ENCODE assay signal across 19 cellular contexts in the genomic region with DNA sequence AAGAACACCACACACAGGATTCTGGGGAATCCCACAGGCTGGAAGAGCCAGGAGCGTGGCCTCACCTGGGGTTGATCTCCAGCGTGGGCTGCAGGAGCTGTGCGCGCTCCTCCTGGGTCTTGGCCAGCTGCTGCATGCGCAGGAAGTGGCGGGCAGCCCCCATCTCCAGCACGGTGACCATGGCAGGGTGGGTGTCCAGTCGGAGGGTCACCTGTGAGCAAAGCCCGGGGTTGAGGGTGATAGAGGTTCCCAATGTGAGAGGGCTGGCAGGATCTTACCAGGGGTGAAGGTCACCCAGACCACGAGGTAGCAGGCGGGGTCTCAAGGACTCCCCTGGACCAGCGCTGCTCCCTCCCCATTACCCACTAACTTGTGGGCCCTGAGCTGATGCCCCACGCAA. TPM values are rescaled to one million over a fixed set of nuclear protein-coding genes. Genes with fewer than 3 reads are reported as not detected.
DNase-seq lines count a peak whose midpoint lies in the region; ATAC-seq, FAIRE-seq and TF ChIP-seq lines count a peak whose summit lies in the region.
"Had no signal": no experiment of that assay in that cellular context is flagged by ENCODE, and none has a peak within 500 bp of the region (broad histone marks: within the 10 kb centered on the region; RNA-seq: fewer than 3 reads in every experiment).

No MANE protein-coding gene starts in this region.

- intact Hi-C loops in left ventricle myocardium superior (cut with micrococcal nuclease) (no loop called here), cardiac septum (cut with DNase I) (no loop called here), K562 (cut with micrococcal nuclease) (no loop called here)

- WGBS in K562 (ENCODE audit: insufficient coverage, low coverage, missing lambda C conversion rate), result 96% methylated on average over 13 of the region's 13 CpGs

- no TSS peak for BruUV-seq in K562 (replicated peaks; lab: Mats Ljungman, UMichigan)

- TF ChIP-seq CTCF in K562 (IDR thresholded peaks at IDR 0.05 in 2 of 3, conservative IDR thresholded peaks at IDR 0.05 in 1 of 3; ENCODE audit: insufficient read depth in 2 of 3, low read depth in 1 of 3, low read length in 3 of 3) (no peak), brain microvascular endothelial cell (IDR thresholded peaks at IDR 0.05; ENCODE audit: low read depth, low read length, missing control alignments) (no peak)

- CTCF ChIA-PET in K562 (lab: Yijun Ruan, JAX; ENCODE audit: low intra/inter-chr PET ratio), result no interaction called here

- H4K20me1 ChIP-seq in K562 (replicated peaks; ENCODE audit: control insufficient read depth, insufficient read depth, low read length), result no peaks in the 10 kb centered on the region

- H3K4me3 Mint-ChIP-seq in stimulated activated memory B cell treated with anti-CD40 and anti-IgM and Interleukin-4, amounts not matched to agents 10 μg/mL and 1 μg/mL and 100 μg/mL, for 72 hours, result no peak overlapping the region
- H3K4me3 Mint-ChIP-seq: CD4-positive, alpha-beta memory T cell had no signal

- no peaks in the 10 kb centered on the region for H3K9me3 Mint-ChIP-seq in stimulated activated memory B cell treated with anti-CD40 and anti-IgM and Interleukin-4, amounts not matched to agents 10 μg/mL and 1 μg/mL and 100 μg/mL, for 72 hours
- H3K9me3 Mint-ChIP-seq: CD4-positive, alpha-beta memory T cell had no signal

- H3K27me3 Mint-ChIP-seq in stimulated activated memory B cell treated with anti-CD40 and anti-IgM and Interleukin-4, amounts not matched to agents 10 μg/mL and 1 μg/mL and 100 μg/mL, for 72 hours, result no peaks in the 10 kb centered on the region
- H3K27me3 Mint-ChIP-seq: CD4-positive, alpha-beta memory T cell had no signal

- no peak overlapping the region for H2AFZ ChIP-seq in K562 (ENCODE audit: low read depth, low read length)
- H2AFZ ChIP-seq: GM23248 had no signal

- no peaks in the 10 kb centered on the region for H3K79me2 ChIP-seq in K562 (ENCODE audit: control insufficient read depth, insufficient read depth, low read length)

- TF ChIP-seq POLR2A in K562 (conservative IDR thresholded peaks at IDR 0.05), result no peak

- H3K4me1 Mint-ChIP-seq in stimulated activated memory B cell treated with anti-CD40 and anti-IgM and Interleukin-4, amounts not matched to agents 10 μg/mL and 1 μg/mL and 100 μg/mL, for 72 hours, result peaks cover 15% of the 10 kb centered on the region

- TF ChIP-seq EP300 in K562 (IDR thresholded peaks at IDR 0.05; ENCODE audit: low read length), result no peak

- H3K36me3 ChIP-seq in K562 (ENCODE audit: control insufficient read depth, insufficient read depth, low read length), result peaks cover 99% of the 10 kb centered on the region; the same call in 2 of the 3 replicates
- H3K36me3 ChIP-seq in brain microvascular endothelial cell (replicated peaks), result peaks cover 36% of the 10 kb centered on the region

- H3K27ac ChIP-seq in K562 (ENCODE audit: extremely low read depth, low read depth, low read length) (no peak overlapping the region), brain microvascular endothelial cell (no peak overlapping the region)
- H3K27ac ChIP-seq: C4-2B, GM23248 had no signal

- H3K27me3 ChIP-seq in K562 (ENCODE audit: control insufficient read depth in 2 of 2, insufficient read depth in 2 of 2, low read length in 2 of 2), result no peaks in the 10 kb centered on the region
- no peaks in the 10 kb centered on the region for H3K27me3 ChIP-seq in brain microvascular endothelial cell (replicated peaks)
- H3K27me3 ChIP-seq: BE2C had no signal

- no peak overlapping the region for H3K9ac ChIP-seq in K562 (ENCODE audit: insufficient read depth in 1 of 2, low read depth in 2 of 2, low read length in 2 of 2)
- H3K9ac ChIP-seq: GM23248 had no signal

- no peak for TF ChIP-seq RAD21 in K562 (CRISPR knock-in tag; conservative IDR thresholded peaks at IDR 0.05 in 1 of 2, IDR thresholded peaks at IDR 0.05 in 1 of 2)

- ATAC-seq in left ventricle myocardium superior, result no peak
- ATAC-seq in K562, result no peak
- ATAC-seq in stimulated activated memory B cell treated with anti-CD40 and anti-IgM and Interleukin-4, amounts not matched to agents 10 μg/mL and 1 μg/mL and 100 μg/mL, for 72 hours, result peak; percentile 31
- ATAC-seq in HG03025 (IDR thresholded peaks at IDR 0.05; ENCODE audit: low FRiP score, unreplicated experiment), result no peak

- H3K36me3 Mint-ChIP-seq in stimulated activated memory B cell treated with anti-CD40 and anti-IgM and Interleukin-4, amounts not matched to agents 10 μg/mL and 1 μg/mL and 100 μg/mL, for 72 hours, result peaks cover 71% of the 10 kb centered on the region

- H3K4me3 ChIP-seq in K562, result no peak overlapping the region
- H3K4me3 ChIP-seq in brain microvascular endothelial cell (ENCODE audit: low read depth, low read length), result no peak overlapping the region
- H3K4me3 ChIP-seq: GM23248 had no signal

- POLR2A ChIA-PET in K562 (lab: Yijun Ruan, JAX), result interaction anchor here (1.1 to 1.2 kb wide), 3 partner anchors 9 to 77 kb away, joined by 3 to 8 read pairs (median 4); no protein-coding TSS in a partner anchor

- peak; percentile 16 for DNase-seq in left ventricle myocardium superior
- no peak for DNase-seq in cardiac septum (ENCODE audit: low spot score)
- no peak for DNase-seq in K562 (ENCODE audit: extremely low read depth in 1 of 4, low spot score in 3 of 4)
- no peak for DNase-seq in brain microvascular endothelial cell
- no peak for DNase-seq in AML-193 (lab: John Stamatoyannopoulos, UW)
- DNase-seq: BE2C; CD4-positive, alpha-beta memory T cell; DMS153; DMS79 treated with DMSO at 0.1 percent for 48 hours; EL; GM23248; H7; KBM-7 had no signal

- no peaks in the 10 kb centered on the region for H3K9me1 ChIP-seq in K562 (ENCODE audit: control insufficient read depth, insufficient read depth, low read length)

- in situ Hi-C loops in K562 (cut with MboI), result no loop called here
- in situ Hi-C loops in brain microvascular endothelial cell (cut with HindIII; ENCODE audit: low pct_ligation_motif_present, low sequenced_read_pairs), result no loop called here

- H3K9me3 ChIP-seq in K562 (replicated peaks; ENCODE audit: control insufficient read depth, insufficient read depth, low read depth, low read length), result no peaks in the 10 kb centered on the region
- H3K9me3 ChIP-seq: BE2C had no signal

- FAIRE-seq in K562 (lab: Jason Lieb, UNC), result no peak
- FAIRE-seq: A204.1, D721Med, G401.6 had no signal

- H3K4me2 ChIP-seq in K562 (ENCODE audit: insufficient read depth, low read length), result no peak overlapping the region

- H3K27ac Mint-ChIP-seq in stimulated activated memory B cell treated with anti-CD40 and anti-IgM and Interleukin-4, amounts not matched to agents 10 μg/mL and 1 μg/mL and 100 μg/mL, for 72 hours, result no peak overlapping the region

- H3K4me1 ChIP-seq in K562 (replicated peaks in 1 of 2; ENCODE audit: control insufficient read depth in 2 of 2, insufficient read depth in 2 of 2, low read length in 2 of 2), result peaks cover 0 to 8% of the 10 kb centered on the region in 2 experiments; a peak in 2 of 5 replicates
- H3K4me1 ChIP-seq: BE2C had no signal

RNA-seq across cellular contexts. Expression of a gene that starts 7.4 kb away (rescaled TPM):
- 9.2 TPM for total RNA-seq in left ventricle myocardium superior
- total RNA-seq in cardiac septum, result 6.9 TPM
- total RNA-seq in K562 (2011; cell fraction: chromatin; rRNA removed; ENCODE audit: low replicate concordance), result 38.8 and 64.6 TPM in 2 replicates
- 36.6 and 45.7 TPM in 2 replicates for total RNA-seq in K562 (2011; cell fraction: nucleolus; rRNA removed)
- total RNA-seq in K562 (2011; cell fraction: nucleoplasm; rRNA removed), result 34.1 and 38.1 TPM in 2 replicates
- total RNA-seq in K562 (2014; rRNA removed), result 5.9 and 7.2 TPM in 2 replicates
- 3.3 and 3.8 TPM in 2 replicates for total RNA-seq in K562 (2014; rRNA removed; fragmentation: Illumina TruSeq; extraction: Trizol)
- 5.6 and 5.9 TPM in 2 replicates for total RNA-seq in K562 (2015; rRNA removed; fragmentation: Illumina TruSeq; extraction: Trizol)
- total RNA-seq in K562 (2021), result 5.5 and 7.0 TPM in 2 replicates
- polyA plus RNA-seq in K562 (2011; rRNA removed), result 10.1 and 10.3 TPM in 2 replicates
- 12.0 and 18.4 TPM in 2 replicates for polyA plus RNA-seq in K562 (2011; cell fraction: cytosol; rRNA removed)
- polyA plus RNA-seq in K562 (2011; cell fraction: nucleus; rRNA removed), result 18.7 and 38.3 TPM in 2 replicates
- polyA plus RNA-seq in K562 (2012), result 11.9 and 26.5 TPM in 2 replicates
- 6.8 and 7.6 TPM in 2 replicates for polyA plus RNA-seq in K562 (2014; fragmentation: Illumina TruSeq; extraction: Trizol)
- polyA plus RNA-seq in K562 (2014; fragmentation: Nextera tagmentation; extraction: Ambion mirVana), result under 1 TPM; 0.53 to 0.84 TPM
- polyA plus RNA-seq in K562 (2014; rRNA removed), result 7.2 and 9.4 TPM in 2 replicates
- 13.1 and 18.6 TPM in 2 replicates for polyA minus RNA-seq in K562 (2011; rRNA and poly(A)+ RNA removed)
- 7.3 and 9.2 TPM in 2 replicates for polyA minus RNA-seq in K562 (2011; cell fraction: cytosol; rRNA and poly(A)+ RNA removed)
- polyA minus RNA-seq in K562 (2011; cell fraction: nucleus; rRNA and poly(A)+ RNA removed), result 12.4 and 12.6 TPM in 2 replicates

RNA-seq across cellular contexts. Expression of a gene that starts 50.5 kb away (rescaled TPM):
- total RNA-seq in left ventricle myocardium superior, result 3.2 TPM
- total RNA-seq in cardiac septum, result 2.7 TPM
- 42.3 and 52.6 TPM in 2 replicates for total RNA-seq in K562 (2011; cell fraction: chromatin; rRNA removed; ENCODE audit: low replicate concordance)
- total RNA-seq in K562 (2011; cell fraction: nucleolus; rRNA removed), result 26.5 and 28.5 TPM in 2 replicates
- total RNA-seq in K562 (2011; cell fraction: nucleoplasm; rRNA removed), result 31.7 and 33.4 TPM in 2 replicates
- 3.8 and 4.1 TPM in 2 replicates for total RNA-seq in K562 (2014; rRNA removed)
- 3.2 and 3.5 TPM in 2 replicates for total RNA-seq in K562 (2014; rRNA removed; fragmentation: Illumina TruSeq; extraction: Trizol)
- 3.7 and 4.2 TPM in 2 replicates for total RNA-seq in K562 (2015; rRNA removed; fragmentation: Illumina TruSeq; extraction: Trizol)
- total RNA-seq in K562 (2021), result 6.7 and 7.9 TPM in 2 replicates
- polyA plus RNA-seq in K562 (2011; rRNA removed), result 2.7 and 3.0 TPM in 2 replicates
- 1.8 and 2.5 TPM in 2 replicates for polyA plus RNA-seq in K562 (2011; cell fraction: cytosol; rRNA removed)
- 7.4 and 14.9 TPM in 2 replicates for polyA plus RNA-seq in K562 (2011; cell fraction: nucleus; rRNA removed)
- polyA plus RNA-seq in K562 (2012), result 3.5 and 3.9 TPM in 2 replicates
- 4.8 and 6.1 TPM in 2 replicates for polyA plus RNA-seq in K562 (2014; fragmentation: Illumina TruSeq; extraction: Trizol)
- polyA plus RNA-seq in K562 (2014; fragmentation: Nextera tagmentation; extraction: Ambion mirVana), result under 1 TPM; 0.29 to 0.45 TPM
- 4.0 and 4.3 TPM in 2 replicates for polyA plus RNA-seq in K562 (2014; rRNA removed)
- polyA minus RNA-seq in K562 (2011; rRNA and poly(A)+ RNA removed), result 6.1 and 6.6 TPM in 2 replicates
- 3.5 and 4.3 TPM in 2 replicates for polyA minus RNA-seq in K562 (2011; cell fraction: cytosol; rRNA and poly(A)+ RNA removed)
- 5.8 and 8.0 TPM in 2 replicates for polyA minus RNA-seq in K562 (2011; cell fraction: nucleus; rRNA and poly(A)+ RNA removed)

RNA-seq across cellular contexts. Expression of a gene that starts 55.4 kb away (rescaled TPM):
- total RNA-seq in left ventricle myocardium superior (152 TPM), cardiac septum (78.6 TPM), K562 (2014; rRNA removed) (436 and 520 TPM in 2 replicates), K562 (2014; rRNA removed; fragmentation: Illumina TruSeq; extraction: Trizol) (124 and 126 TPM in 2 replicates), K562 (2015; rRNA removed; fragmentation: Illumina TruSeq; extraction: Trizol) (174 and 185 TPM in 2 replicates), K562 (2021) (405 and 408 TPM in 2 replicates)
- 286 and 689 TPM in 2 replicates for total RNA-seq in K562 (2011; cell fraction: chromatin; rRNA removed; ENCODE audit: low replicate concordance)
- 343 and 356 TPM in 2 replicates for total RNA-seq in K562 (2011; cell fraction: nucleolus; rRNA removed)
- 330 and 334 TPM in 2 replicates for total RNA-seq in K562 (2011; cell fraction: nucleoplasm; rRNA removed)
- polyA plus RNA-seq in K562 (2011; rRNA removed) (317 and 437 TPM in 2 replicates), K562 (2014; fragmentation: Illumina TruSeq; extraction: Trizol) (352 and 398 TPM in 2 replicates), K562 (2014; fragmentation: Nextera tagmentation; extraction: Ambion mirVana) (10 to 100 TPM; 19.1 to 50.8 TPM), K562 (2014; rRNA removed) (292 and 301 TPM in 2 replicates)
- 306 and 538 TPM in 2 replicates for polyA plus RNA-seq in K562 (2011; cell fraction: cytosol; rRNA removed)
- 577 and 840 TPM in 2 replicates for polyA plus RNA-seq in K562 (2011; cell fraction: nucleus; rRNA removed)
- 242 and 372 TPM in 2 replicates for polyA plus RNA-seq in K562 (2012)
- polyA minus RNA-seq in K562 (2011; rRNA and poly(A)+ RNA removed), result 328 and 373 TPM in 2 replicates
- polyA minus RNA-seq in K562 (2011; cell fraction: cytosol; rRNA and poly(A)+ RNA removed), result 209 and 257 TPM in 2 replicates
- polyA minus RNA-seq in K562 (2011; cell fraction: nucleus; rRNA and poly(A)+ RNA removed), result 127 and 130 TPM in 2 replicates
